ENCODE assay signal across 9 cellular contexts in genomic region chr1:206495493-206496046, GRCh38. TPM values are rescaled to one million over a fixed set of nuclear protein-coding genes. Genes with fewer than 3 reads are reported as not detected.
DNase-seq lines count a peak whose midpoint lies in the region; ATAC-seq and TF ChIP-seq lines count a peak whose summit lies in the region.
"Had no signal": no experiment of that assay in that cellular context is flagged by ENCODE, and none has a peak within 500 bp of the region (broad histone marks: within the 10 kb centered on the region; RNA-seq: fewer than 3 reads in every experiment).

No MANE protein-coding gene starts in this region.

- peak overlapping the region; percentile 72 for H3K27ac Mint-ChIP-seq in dendritic cell treated with granulocyte-macrophage colony-stimulating factor and Interleukin-4, amounts not matched to agents 40 ng/mL and 50 ng/mL, for 4 days
- peak overlapping the region in 1 of 2 donors; percentile 73 for H3K27ac Mint-ChIP-seq in stimulated activated naive CD8-positive, alpha-beta T cell treated with anti-CD3 and anti-CD28 coated beads, Interleukin-15, amount 100 ng/mL, for 72 hours

- no peak for TF ChIP-seq POLR2A in thyroid gland (IDR thresholded peaks at IDR 0.05)

- WGBS in thyroid gland, 2 donors = 63 to 73% methylated on average over 3 of the region's 3 CpGs

- no peaks in the 10 kb centered on the region for H3K27me3 ChIP-seq in thyroid gland

- peaks cover 9 to 21% of the 10 kb centered on the region in 2 donors for H3K4me1 ChIP-seq in thyroid gland

- TF ChIP-seq CTCF in thyroid gland (IDR thresholded peaks at IDR 0.05) = no peak

- H3K4me3 ChIP-seq in thyroid gland (replicated peaks in 1 of 3) = no peak overlapping the region

- ATAC-seq in HG03432 (IDR thresholded peaks at IDR 0.05; ENCODE audit: unreplicated experiment) = peak; percentile 14
- no peak for ATAC-seq in stimulated activated naive CD8-positive, alpha-beta T cell treated with anti-CD3 and anti-CD28 coated beads, Interleukin-15, amount 100 ng/mL, for 72 hours

- peak; percentile 56 for DNase-seq in SIG-M5 treated with dmso at 0.1 percent for 504 hours (lab: John Stamatoyannopoulos, UW; ENCODE audit: unreplicated experiment)
- DNase-seq in SIG-M5 (lab: John Stamatoyannopoulos, UW) = no peak
- no peak for DNase-seq in thyroid gland
- DNase-seq in retina = no peak
- DNase-seq in stimulated activated naive CD8-positive, alpha-beta T cell treated with anti-CD3 and anti-CD28 coated beads, Interleukin-15, amount 100 ng/mL, for 72 hours = no peak
- DNase-seq in posterior vena cava (ENCODE audit: low spot score) = no peak
- DNase-seq: stimulated activated naive CD4-positive, alpha-beta T cell had no signal

- no peaks in the 10 kb centered on the region for H3K9me3 Mint-ChIP-seq in dendritic cell treated with granulocyte-macrophage colony-stimulating factor and Interleukin-4, amounts not matched to agents 40 ng/mL and 50 ng/mL, for 4 days
- no peaks in the 10 kb centered on the region for H3K9me3 Mint-ChIP-seq in stimulated activated naive CD8-positive, alpha-beta T cell treated with anti-CD3 and anti-CD28 coated beads, Interleukin-15, amount 100 ng/mL, for 72 hours

- H3K27ac ChIP-seq in thyroid gland = peak overlapping the region in 2 of 3 donors; percentile 6 to 51

- peaks cover 86% of the 10 kb centered on the region for H3K36me3 Mint-ChIP-seq in dendritic cell treated with granulocyte-macrophage colony-stimulating factor and Interleukin-4, amounts not matched to agents 40 ng/mL and 50 ng/mL, for 4 days (ENCODE audit: low read depth)

- intact Hi-C loops in dendritic cell treated with granulocyte-macrophage colony-stimulating factor and Interleukin-4, amounts not matched to agents 40 ng/mL and 50 ng/mL, for 4 days (cut with micrococcal nuclease) = no loop called here
- intact Hi-C loops in thyroid gland (cut with DNase I) (loop anchor here (10.0 kb wide), 2 partner anchors 49 to 169 kb away; no protein-coding TSS in a partner anchor), posterior vena cava (cut with DNase I) (loop anchor here in 1 of 2 donors (10.0 kb wide), 1 partner anchor 49 kb away; no protein-coding TSS in a partner anchor)

- no peaks in the 10 kb centered on the region for H3K9me3 ChIP-seq in thyroid gland

- peaks cover 52% of the 10 kb centered on the region for H3K4me1 Mint-ChIP-seq in dendritic cell treated with granulocyte-macrophage colony-stimulating factor and Interleukin-4, amounts not matched to agents 40 ng/mL and 50 ng/mL, for 4 days (ENCODE audit: low read depth)
- H3K4me1 Mint-ChIP-seq in stimulated activated naive CD8-positive, alpha-beta T cell treated with anti-CD3 and anti-CD28 coated beads, Interleukin-15, amount 100 ng/mL, for 72 hours = peaks cover 47% of the 10 kb centered on the region

- H3K4me3 Mint-ChIP-seq in dendritic cell treated with granulocyte-macrophage colony-stimulating factor and Interleukin-4, amounts not matched to agents 40 ng/mL and 50 ng/mL, for 4 days = no peak overlapping the region
- no peak overlapping the region for H3K4me3 Mint-ChIP-seq in stimulated activated naive CD8-positive, alpha-beta T cell treated with anti-CD3 and anti-CD28 coated beads, Interleukin-15, amount 100 ng/mL, for 72 hours

- peaks cover 22% of the 10 kb centered on the region for H3K27me3 Mint-ChIP-seq in dendritic cell treated with granulocyte-macrophage colony-stimulating factor and Interleukin-4, amounts not matched to agents 40 ng/mL and 50 ng/mL, for 4 days
- no peaks in the 10 kb centered on the region for H3K27me3 Mint-ChIP-seq in stimulated activated naive CD8-positive, alpha-beta T cell treated with anti-CD3 and anti-CD28 coated beads, Interleukin-15, amount 100 ng/mL, for 72 hours

- H3K36me3 ChIP-seq in thyroid gland = no peaks in the 10 kb centered on the region

RNA-seq across cellular contexts. Expression of gene RASSF5, which starts 11.8 kb away (rescaled TPM):
- 10 to 100 TPM; 14.0 to 16.4 (median 14.5) TPM for total RNA-seq in thyroid gland
- total RNA-seq in posterior vena cava = 10 to 100 TPM; 11.0 to 13.3 TPM

RNA-seq across cellular contexts. Expression of gene IKBKE, which starts 25.3 kb away (rescaled TPM):
- total RNA-seq in thyroid gland (10 to 100 TPM in 1 of 4 donors, 1 to 10 TPM in 3; 4.7 to 10.5 (median 9.4) TPM), posterior vena cava (1 to 10 TPM; 4.8 to 6.5 TPM)
